8 cellular contexts compared by ENCODE assay signal in genomic region chr17:8190506-8190905, GRCh38. TPM values are rescaled to one million over a fixed set of nuclear protein-coding genes. Genes with fewer than 3 reads are reported as not detected.
DNase-seq lines count a peak whose midpoint lies in the region; ATAC-seq and TF ChIP-seq lines count a peak whose summit lies in the region.

No MANE protein-coding gene starts in this region.

- in situ Hi-C loops in Panc1 (cut with HindIII; ENCODE audit: low pct_unique_long_range_greater_than_20kb, low sequenced_read_pairs): no loop called here

- TF ChIP-seq CTCF in GM06990 (IDR thresholded peaks at IDR 0.05; ENCODE audit: insufficient read depth, low read length, poor library complexity, severe bottlenecking) (peak; percentile 6), Panc1 (IDR thresholded peaks at IDR 0.05) (no peak), psoas muscle (IDR thresholded peaks at IDR 0.05) (no peak)

- peak overlapping the region; percentile 54 for H3K4me3 ChIP-seq in GM06990 (replicated peaks; ENCODE audit: low read depth, low read length)
- peak overlapping the region; percentile 42 to 71 for H3K4me3 ChIP-seq in Panc1 (ENCODE audit: low read depth in 2 of 2, low read length in 2 of 2)
- H3K4me3 ChIP-seq in psoas muscle: peak overlapping the region; percentile 93

- 41 to 44% (median 42%) methylated on average over 6 of the region's 6 CpGs for WGBS in psoas muscle, 3 donors

- H3K9me3 ChIP-seq in Panc1 (ENCODE audit: control insufficient read depth, insufficient read depth, low read depth, low read length) (no peaks in the 10 kb centered on the region), psoas muscle (no peaks in the 10 kb centered on the region)

- H3K27ac ChIP-seq in Panc1 (ENCODE audit: low read length) (peak overlapping the region; percentile 86), epithelial cell of prostate (peak overlapping the region; percentile 84), psoas muscle (peak overlapping the region; percentile 96)

- CTCF ChIA-PET in Panc1 (lab: Charles Lee): interaction anchor here (0.6 kb wide), 1 partner anchor 72 kb away, joined by 6 read pairs; no protein-coding TSS in a partner anchor

- intact Hi-C loops in Panc1 (cut with micrococcal nuclease; ENCODE audit: unreplicated experiment): no loop called here
- intact Hi-C loops in psoas muscle (cut with DNase I): loop anchor here in 1 of 2 donors (2.0 kb wide), 1 partner anchor 58 kb away; the partner anchor contains the start of genes CTC1 and PFAS

- BruUV-seq in Panc1 (replicated peaks; lab: Mats Ljungman, UMichigan): no TSS peak

- ATAC-seq in Panc1 (no peak), psoas muscle (no peak), HG02623 (IDR thresholded peaks at IDR 0.05; ENCODE audit: unreplicated experiment) (no peak)

- H3K27me3 ChIP-seq in GM06990 (replicated peaks; ENCODE audit: control insufficient read depth, insufficient read depth, low read length) (no peaks in the 10 kb centered on the region), Panc1 (ENCODE audit: control insufficient read depth, insufficient read depth, low read length) (no peaks in the 10 kb centered on the region), psoas muscle (ENCODE audit: insufficient read depth in 3 of 3, low read length in 2 of 3) (no peaks in the 10 kb centered on the region)

- POLR2A ChIA-PET in Panc1 (lab: Charles Lee): interaction anchor here (0.6 kb wide), 1 partner anchor 60 kb away, joined by 3 read pairs; no protein-coding TSS in a partner anchor

- H3K36me3 ChIP-seq in GM06990 (ENCODE audit: control insufficient read depth, insufficient read depth, low read length): no peaks in the 10 kb centered on the region
- H3K36me3 ChIP-seq in Panc1 (ENCODE audit: control insufficient read depth, insufficient read depth, low read length): no peaks in the 10 kb centered on the region
- no peaks in the 10 kb centered on the region for H3K36me3 ChIP-seq in psoas muscle (ENCODE audit: insufficient read depth in 1 of 2, low read depth in 1 of 2)

- DNase-seq in GM06990 (ENCODE audit: extremely low read depth, insufficient read length): no peak
- DNase-seq in Panc1 (ENCODE audit: low read depth, low spot score): no peak
- no peak for DNase-seq in epithelial cell of prostate (ENCODE audit: low read depth, low spot score)
- DNase-seq in psoas muscle: no peak
- DNase-seq in hepatic stellate cell (ENCODE audit: low spot score): no peak
- DNase-seq in NCI-H1417 (lab: John Stamatoyannopoulos, UW): no peak
- DNase-seq in NCI-H526 treated with DMSO at 0.1 percent for 48 hours (lab: John Stamatoyannopoulos, UW): no peak

- peaks cover 22% of the 10 kb centered on the region for H3K4me1 ChIP-seq in Panc1 (ENCODE audit: control insufficient read depth, insufficient read depth, low read length)
- H3K4me1 ChIP-seq in psoas muscle: peaks cover 22% of the 10 kb centered on the region

RNA-seq across cellular contexts. Expression of gene BORCS6, which starts 0.5 kb away (rescaled TPM):
- total RNA-seq in Panc1 (2021; ENCODE audit: unreplicated experiment) (9.3 TPM), psoas muscle (10 to 100 TPM in 1 of 4 donors, 1 to 10 TPM in 3; 8.8 to 11.2 (median 9.7) TPM)
- 11.5 TPM for polyA plus RNA-seq in Panc1 (2012; ENCODE audit: insufficient read length)
- polyA plus RNA-seq in psoas muscle: 10 to 100 TPM; 12.2 to 19.3 (median 13.7) TPM

RNA-seq across cellular contexts. Expression of gene TMEM107, which starts 14.3 kb away (rescaled TPM):
- 10.6 TPM for total RNA-seq in Panc1 (2021; ENCODE audit: unreplicated experiment)
- 8.1 TPM for polyA plus RNA-seq in Panc1 (2012; ENCODE audit: insufficient read length)
- 1 to 10 TPM; 1.2 to 4.7 (median 2.9) TPM for total RNA-seq in psoas muscle
- 1 to 10 TPM; 1.5 to 1.9 (median 1.8) TPM for polyA plus RNA-seq in psoas muscle

RNA-seq across cellular contexts. Expression of gene AURKB, which starts 19.9 kb away (rescaled TPM):
- total RNA-seq in Panc1 (2021; ENCODE audit: unreplicated experiment) (85.8 TPM), psoas muscle (1 to 10 TPM in 1 of 4 donors, not detected in 3; 1.1 TPM)
- polyA plus RNA-seq in Panc1 (2012; ENCODE audit: insufficient read length): 31.8 TPM
- polyA plus RNA-seq in psoas muscle: under 1 TPM in 1 of 3 donors, not detected in 2; 0.39 TPM

RNA-seq across cellular contexts. Expression of gene VAMP2, which starts 27.8 kb away (rescaled TPM):
- 28.6 TPM for total RNA-seq in Panc1 (2021; ENCODE audit: unreplicated experiment)
- polyA plus RNA-seq in Panc1 (2012; ENCODE audit: insufficient read length): 30.2 TPM
- total RNA-seq in psoas muscle: 10 to 100 TPM; 39.7 to 59.2 (median 49.8) TPM
- polyA plus RNA-seq in psoas muscle: 10 to 100 TPM; 33.2 to 49.5 (median 35.2) TPM

RNA-seq across cellular contexts. Expression of gene PER1, which starts 38.3 kb away (rescaled TPM):
- 17.1 TPM for total RNA-seq in Panc1 (2021; ENCODE audit: unreplicated experiment)
- 11.8 TPM for polyA plus RNA-seq in Panc1 (2012; ENCODE audit: insufficient read length)
- 100 to 1,000 TPM in 3 of 4 donors, 10 to 100 TPM in 1; 48.9 to 278 (median 166) TPM for total RNA-seq in psoas muscle
- polyA plus RNA-seq in psoas muscle: 100 to 1,000 TPM; 133 to 173 (median 145) TPM

Comparison
In these comparisons a context has a peak if more than half of its experiments do, and no peak if none do; other contexts are left out.
1. RNA of gene AURKB, which starts 19.9 kb away (total RNA-seq): 85.8 TPM in Panc1 (single experiment); 1.1 TPM in psoas muscle; every median in the first group is over 10 times any median in the second.
2. Peak in every context shown above with its lines, with median percentiles within 50 percentile points of each other: H3K4me3 ChIP-seq and H3K27ac ChIP-seq.